ENCODE assay signal across 25 cellular contexts in genomic region chr9:127662617-127663016, GRCh38. TPM values are rescaled to one million over a fixed set of nuclear protein-coding genes. Genes with fewer than 3 reads are reported as not detected.
DNase-seq lines count a peak whose midpoint lies in the region; ATAC-seq and TF ChIP-seq lines count a peak whose summit lies in the region.
"Had no signal": no experiment of that assay in that cellular context is flagged by ENCODE, and none has a peak within 500 bp of the region (broad histone marks: within the 10 kb centered on the region; RNA-seq: fewer than 3 reads in every experiment).

No MANE protein-coding gene starts in this region.

- POLR2A ChIA-PET in naive thymus-derived CD4-positive, alpha-beta T cell (lab: Charles Lee), result no interaction called here

- H3K9me3 ChIP-seq in naive thymus-derived CD4-positive, alpha-beta T cell (ENCODE audit: control insufficient read depth in 2 of 3, low read length in 3 of 3), result no peaks in the 10 kb centered on the region

- no peaks in the 10 kb centered on the region for H3K27me3 ChIP-seq in naive thymus-derived CD4-positive, alpha-beta T cell (ENCODE audit: control insufficient read depth in 2 of 2, insufficient read depth in 2 of 2, low read length in 2 of 2)

- DNase-seq in NCI-H2171 treated with DMSO at 0.1 percent for 48 hours (lab: John Stamatoyannopoulos, UW) (peak; percentile 31), NCI-H2171 (lab: John Stamatoyannopoulos, UW) (no peak), cerebellum (ENCODE audit: low spot score) (peak; percentile 40), mesothelial cell of epicardium (ENCODE audit: low spot score in 2 of 2, unreplicated experiment in 2 of 2) (no peak), 8988T (no peak), HUDEP-2 (lab: John Stamatoyannopoulos, UW; ENCODE audit: unreplicated experiment in 76 of 76) (no peak)
- no peak for DNase-seq in naive thymus-derived CD4-positive, alpha-beta T cell
- DNase-seq: AML-193; CD8-positive, alpha-beta T cell; DMS153; MM.1S; NCI-H1048; NCI-H1417 treated with DMSO at 0.1 percent for 48 hours; NCI-H187; NCI-H69; NK-92 treated with Interleukin-12 subunit alpha and Interleukin-12 subunit beta, amount 100 ng/mL, for 24 hours; SHP77 treated with DMSO at 0.1 percent for 48 hours had no signal

- H3K27me3 Mint-ChIP-seq in mesothelial cell of epicardium (ENCODE audit: low read depth), result no peaks in the 10 kb centered on the region
- H3K27me3 Mint-ChIP-seq in naive thymus-derived CD4-positive, alpha-beta T cell, result peaks cover 0 to 2% (median 0%) of the 10 kb centered on the region in 5 donors

- H3K27ac ChIP-seq in naive thymus-derived CD4-positive, alpha-beta T cell (ENCODE audit: low read depth, low read length), result no peak overlapping the region
- H3K27ac ChIP-seq: 22Rv1, RWPE1, SK-N-MC had no signal

- no peak overlapping the region for H3K4me3 Mint-ChIP-seq in mesothelial cell of epicardium
- no peak overlapping the region for H3K4me3 Mint-ChIP-seq in naive thymus-derived CD4-positive, alpha-beta T cell
- H3K4me3 Mint-ChIP-seq: CD8-positive, alpha-beta T cell had no signal

- TF ChIP-seq CTCF in mesothelial cell of epicardium (IDR thresholded peaks at IDR 0.05; ENCODE audit: unreplicated experiment), result no peak

- CTCF ChIA-PET in naive thymus-derived CD4-positive, alpha-beta T cell (lab: Charles Lee), result no interaction called here

- H3K4me1 Mint-ChIP-seq in mesothelial cell of epicardium, result peaks cover 30% of the 10 kb centered on the region
- no peaks in the 10 kb centered on the region for H3K4me1 Mint-ChIP-seq in naive thymus-derived CD4-positive, alpha-beta T cell

- H3K27ac Mint-ChIP-seq in mesothelial cell of epicardium, result peak overlapping the region; percentile 6
- no peak overlapping the region for H3K27ac Mint-ChIP-seq in naive thymus-derived CD4-positive, alpha-beta T cell
- H3K27ac Mint-ChIP-seq: CD8-positive, alpha-beta T cell had no signal

- H3K36me3 ChIP-seq in naive thymus-derived CD4-positive, alpha-beta T cell (ENCODE audit: control insufficient read depth in 2 of 3, insufficient read depth in 3 of 3, low read length in 3 of 3), result no peaks in the 10 kb centered on the region

- intact Hi-C loops in naive thymus-derived CD4-positive, alpha-beta T cell (cut with micrococcal nuclease), result no loop called here

- H3K4me3 ChIP-seq in naive thymus-derived CD4-positive, alpha-beta T cell (ENCODE audit: low read length), result no peak overlapping the region
- H3K4me3 ChIP-seq: SK-N-MC had no signal

- ATAC-seq in HG03442 (IDR thresholded peaks at IDR 0.05; ENCODE audit: unreplicated experiment), result no peak
- no peak for ATAC-seq in naive thymus-derived CD4-positive, alpha-beta T cell
- ATAC-seq: CD8-positive, alpha-beta T cell; HCT116 had no signal

- H3K9me3 Mint-ChIP-seq in mesothelial cell of epicardium, result no peaks in the 10 kb centered on the region
- H3K9me3 Mint-ChIP-seq in naive thymus-derived CD4-positive, alpha-beta T cell, result no peaks in the 10 kb centered on the region
- H3K9me3 Mint-ChIP-seq: CD8-positive, alpha-beta T cell had no signal

- H3K4me1 ChIP-seq in naive thymus-derived CD4-positive, alpha-beta T cell (ENCODE audit: control insufficient read depth in 2 of 2, insufficient read depth in 2 of 2, low read length in 2 of 2), result no peaks in the 10 kb centered on the region

- H3K36me3 Mint-ChIP-seq in mesothelial cell of epicardium, result peaks cover 44% of the 10 kb centered on the region
- peaks cover 0 to 24% (median 7%) of the 10 kb centered on the region in 5 donors for H3K36me3 Mint-ChIP-seq in naive thymus-derived CD4-positive, alpha-beta T cell

RNA-seq across cellular contexts. Expression of gene CFAP157, which starts 44.2 kb away (rescaled TPM):
- total RNA-seq in cerebellum (0.27 TPM), mesothelial cell of epicardium (0.34 to 0.49 TPM (median 0.41 TPM) in 3 replicates)
- under 1 TPM in 3 of 5 experiments, not detected in 2; 0.22 to 0.38 (median 0.27) TPM for total RNA-seq in naive thymus-derived CD4-positive, alpha-beta T cell
- polyA plus RNA-seq in naive thymus-derived CD4-positive, alpha-beta T cell, result under 1 TPM; 0.11 to 0.20 TPM
- total RNA-seq: H1, LHCN-M2, NCI-H460 had no signal
- polyA plus RNA-seq: H1 had no signal

RNA-seq across cellular contexts. Expression of gene STXBP1, which starts 50.5 kb away (rescaled TPM):
- total RNA-seq in cerebellum (96.1 TPM), mesothelial cell of epicardium (94.9 to 112 TPM (median 105 TPM) in 3 replicates)
- total RNA-seq in naive thymus-derived CD4-positive, alpha-beta T cell, result 10 to 100 TPM in 4 of 5 experiments, 1 to 10 TPM in 1; 6.7 to 17.8 (median 14.1) TPM
- 1 to 10 TPM; 3.0 to 3.3 TPM for polyA plus RNA-seq in naive thymus-derived CD4-positive, alpha-beta T cell

RNA-seq across cellular contexts. Expression of gene PTRH1, which starts 52.8 kb away (rescaled TPM):
- 9.8 TPM for total RNA-seq in cerebellum
- total RNA-seq in mesothelial cell of epicardium, result 9.4 to 10.3 TPM (median 9.5 TPM) in 3 replicates
- 1 to 10 TPM; 7.8 to 9.5 (median 8.6) TPM for total RNA-seq in naive thymus-derived CD4-positive, alpha-beta T cell
- polyA plus RNA-seq in naive thymus-derived CD4-positive, alpha-beta T cell, result 10 to 100 TPM; 17.0 to 28.7 TPM

RNA-seq across cellular contexts. Expression of gene TTC16, which starts 53.3 kb away (rescaled TPM):
- not detected for total RNA-seq in cerebellum
- 0.07 TPM in 1 of 3 replicates, not detected in the others for total RNA-seq in mesothelial cell of epicardium
- total RNA-seq in naive thymus-derived CD4-positive, alpha-beta T cell, result 1 to 10 TPM in 4 of 5 experiments, under 1 TPM in 1; 0.29 to 9.9 (median 4.6) TPM
- polyA plus RNA-seq in naive thymus-derived CD4-positive, alpha-beta T cell, result 1 to 10 TPM in 1 of 2 donors, under 1 TPM in 1; 0.73 to 1.7 TPM
- total RNA-seq: H1, LHCN-M2, NCI-H460 had no signal

Comparison
In these comparisons a context has a peak if more than half of its experiments do, and no peak if none do; other contexts are left out.
1. DNase-seq: peak in NCI-H2171 treated with DMSO at 0.1 percent for 48 hours (single experiment) and cerebellum (single experiment); none in NCI-H2171 (single experiment), mesothelial cell of epicardium (0 of 2), 8988T (single experiment), HUDEP-2 (0 of 76) and naive thymus-derived CD4-positive, alpha-beta T cell (0 of 9).